1 cellular context compared by ENCODE assay signal in genomic region chr13:49400755-49401659, GRCh38.
TF ChIP-seq lines count a peak whose summit lies in the region.

No MANE protein-coding gene starts in this region.

TF ChIP-seq in HepG2, 621 proteins besides CTCF, POLR2A, EP300 and RAD21:
- no peak for TF ChIP-seq RNF2 (conservative IDR thresholded peaks at IDR 0.05; ENCODE audit: low read depth)
- TF ChIP-seq ARID2 (CRISPR knock-in tag; IDR thresholded peaks at IDR 0.05; ENCODE audit: borderline replicate concordance) = no peak
- TF ChIP-seq ZBTB2 (CRISPR knock-in tag; IDR thresholded peaks at IDR 0.05; ENCODE audit: low read depth) = no peak
- no peak for TF ChIP-seq RARG (CRISPR knock-in tag; IDR thresholded peaks at IDR 0.05; ENCODE audit: low read depth)
- TF ChIP-seq ZNF749 (CRISPR knock-in tag; IDR thresholded peaks at IDR 0.05; ENCODE audit: borderline replicate concordance) = no peak
- TF ChIP-seq ZNF788 (CRISPR knock-in tag; IDR thresholded peaks at IDR 0.05; ENCODE audit: borderline replicate concordance) = no peak
- TF ChIP-seq, protein P1, sequence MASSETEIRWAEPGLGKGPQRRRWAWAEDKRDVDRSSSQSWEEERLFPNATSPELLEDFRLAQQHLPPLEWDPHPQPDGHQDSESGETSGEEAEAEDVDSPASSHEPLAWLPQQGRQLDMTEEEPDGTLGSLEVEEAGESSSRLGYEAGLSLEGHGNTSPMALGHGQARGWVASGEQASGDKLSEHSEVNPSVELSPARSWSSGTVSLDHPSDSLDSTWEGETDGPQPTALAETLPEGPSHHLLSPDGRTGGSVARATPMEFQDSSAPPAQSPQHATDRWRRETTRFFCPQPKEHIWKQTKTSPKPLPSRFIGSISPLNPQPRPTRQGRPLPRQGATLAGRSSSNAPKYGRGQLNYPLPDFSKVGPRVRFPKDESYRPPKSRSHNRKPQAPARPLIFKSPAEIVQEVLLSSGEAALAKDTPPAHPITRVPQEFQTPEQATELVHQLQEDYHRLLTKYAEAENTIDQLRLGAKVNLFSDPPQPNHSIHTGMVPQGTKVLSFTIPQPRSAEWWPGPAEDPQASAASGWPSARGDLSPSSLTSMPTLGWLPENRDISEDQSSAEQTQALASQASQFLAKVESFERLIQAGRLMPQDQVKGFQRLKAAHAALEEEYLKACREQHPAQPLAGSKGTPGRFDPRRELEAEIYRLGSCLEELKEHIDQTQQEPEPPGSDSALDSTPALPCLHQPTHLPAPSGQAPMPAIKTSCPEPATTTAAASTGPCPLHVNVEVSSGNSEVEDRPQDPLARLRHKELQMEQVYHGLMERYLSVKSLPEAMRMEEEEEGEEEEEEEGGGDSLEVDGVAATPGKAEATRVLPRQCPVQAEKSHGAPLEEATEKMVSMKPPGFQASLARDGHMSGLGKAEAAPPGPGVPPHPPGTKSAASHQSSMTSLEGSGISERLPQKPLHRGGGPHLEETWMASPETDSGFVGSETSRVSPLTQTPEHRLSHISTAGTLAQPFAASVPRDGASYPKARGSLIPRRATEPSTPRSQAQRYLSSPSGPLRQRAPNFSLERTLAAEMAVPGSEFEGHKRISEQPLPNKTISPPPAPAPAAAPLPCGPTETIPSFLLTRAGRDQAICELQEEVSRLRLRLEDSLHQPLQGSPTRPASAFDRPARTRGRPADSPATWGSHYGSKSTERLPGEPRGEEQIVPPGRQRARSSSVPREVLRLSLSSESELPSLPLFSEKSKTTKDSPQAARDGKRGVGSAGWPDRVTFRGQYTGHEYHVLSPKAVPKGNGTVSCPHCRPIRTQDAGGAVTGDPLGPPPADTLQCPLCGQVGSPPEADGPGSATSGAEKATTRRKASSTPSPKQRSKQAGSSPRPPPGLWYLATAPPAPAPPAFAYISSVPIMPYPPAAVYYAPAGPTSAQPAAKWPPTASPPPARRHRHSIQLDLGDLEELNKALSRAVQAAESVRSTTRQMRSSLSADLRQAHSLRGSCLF (CRISPR knock-in tag; IDR thresholded peaks at IDR 0.05; ENCODE audit: borderline replicate concordance) = no peak
- no peak for TF ChIP-seq ZFP36L2 (CRISPR knock-in tag; IDR thresholded peaks at IDR 0.05)
- TF ChIP-seq ZFYVE20 (CRISPR knock-in tag; IDR thresholded peaks at IDR 0.05; ENCODE audit: borderline replicate concordance, low read depth) = no peak
- TF ChIP-seq, protein P2, sequence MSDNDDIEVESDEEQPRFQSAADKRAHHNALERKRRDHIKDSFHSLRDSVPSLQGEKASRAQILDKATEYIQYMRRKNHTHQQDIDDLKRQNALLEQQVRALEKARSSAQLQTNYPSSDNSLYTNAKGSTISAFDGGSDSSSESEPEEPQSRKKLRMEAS (IDR thresholded peaks at IDR 0.05) = no peak
- TF ChIP-seq TCF7 (IDR thresholded peaks at IDR 0.05; ENCODE audit: low read depth) = no peak
- TF ChIP-seq, protein P3, sequence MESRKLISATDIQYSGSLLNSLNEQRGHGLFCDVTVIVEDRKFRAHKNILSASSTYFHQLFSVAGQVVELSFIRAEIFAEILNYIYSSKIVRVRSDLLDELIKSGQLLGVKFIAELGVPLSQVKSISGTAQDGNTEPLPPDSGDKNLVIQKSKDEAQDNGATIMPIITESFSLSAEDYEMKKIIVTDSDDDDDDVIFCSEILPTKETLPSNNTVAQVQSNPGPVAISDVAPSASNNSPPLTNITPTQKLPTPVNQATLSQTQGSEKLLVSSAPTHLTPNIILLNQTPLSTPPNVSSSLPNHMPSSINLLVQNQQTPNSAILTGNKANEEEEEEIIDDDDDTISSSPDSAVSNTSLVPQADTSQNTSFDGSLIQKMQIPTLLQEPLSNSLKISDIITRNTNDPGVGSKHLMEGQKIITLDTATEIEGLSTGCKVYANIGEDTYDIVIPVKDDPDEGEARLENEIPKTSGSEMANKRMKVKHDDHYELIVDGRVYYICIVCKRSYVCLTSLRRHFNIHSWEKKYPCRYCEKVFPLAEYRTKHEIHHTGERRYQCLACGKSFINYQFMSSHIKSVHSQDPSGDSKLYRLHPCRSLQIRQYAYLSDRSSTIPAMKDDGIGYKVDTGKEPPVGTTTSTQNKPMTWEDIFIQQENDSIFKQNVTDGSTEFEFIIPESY (CRISPR knock-in tag; IDR thresholded peaks at IDR 0.05) = no peak
- TF ChIP-seq, protein P4, sequence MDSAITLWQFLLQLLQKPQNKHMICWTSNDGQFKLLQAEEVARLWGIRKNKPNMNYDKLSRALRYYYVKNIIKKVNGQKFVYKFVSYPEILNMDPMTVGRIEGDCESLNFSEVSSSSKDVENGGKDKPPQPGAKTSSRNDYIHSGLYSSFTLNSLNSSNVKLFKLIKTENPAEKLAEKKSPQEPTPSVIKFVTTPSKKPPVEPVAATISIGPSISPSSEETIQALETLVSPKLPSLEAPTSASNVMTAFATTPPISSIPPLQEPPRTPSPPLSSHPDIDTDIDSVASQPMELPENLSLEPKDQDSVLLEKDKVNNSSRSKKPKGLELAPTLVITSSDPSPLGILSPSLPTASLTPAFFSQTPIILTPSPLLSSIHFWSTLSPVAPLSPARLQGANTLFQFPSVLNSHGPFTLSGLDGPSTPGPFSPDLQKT (CRISPR knock-in tag; IDR thresholded peaks at IDR 0.05; ENCODE audit: borderline replicate concordance) = no peak
- no peak for TF ChIP-seq MEF2D (CRISPR knock-in tag; IDR thresholded peaks at IDR 0.05)
- TF ChIP-seq KAT2B (IDR thresholded peaks at IDR 0.05; ENCODE audit: borderline replicate concordance, low read depth, low read length) = no peak
- TF ChIP-seq KDM5A (IDR thresholded peaks at IDR 0.05; ENCODE audit: borderline replicate concordance, low read length) = no peak
